Comparison of ENCODE assay signal across 1 cellular context in the genomic region with DNA sequence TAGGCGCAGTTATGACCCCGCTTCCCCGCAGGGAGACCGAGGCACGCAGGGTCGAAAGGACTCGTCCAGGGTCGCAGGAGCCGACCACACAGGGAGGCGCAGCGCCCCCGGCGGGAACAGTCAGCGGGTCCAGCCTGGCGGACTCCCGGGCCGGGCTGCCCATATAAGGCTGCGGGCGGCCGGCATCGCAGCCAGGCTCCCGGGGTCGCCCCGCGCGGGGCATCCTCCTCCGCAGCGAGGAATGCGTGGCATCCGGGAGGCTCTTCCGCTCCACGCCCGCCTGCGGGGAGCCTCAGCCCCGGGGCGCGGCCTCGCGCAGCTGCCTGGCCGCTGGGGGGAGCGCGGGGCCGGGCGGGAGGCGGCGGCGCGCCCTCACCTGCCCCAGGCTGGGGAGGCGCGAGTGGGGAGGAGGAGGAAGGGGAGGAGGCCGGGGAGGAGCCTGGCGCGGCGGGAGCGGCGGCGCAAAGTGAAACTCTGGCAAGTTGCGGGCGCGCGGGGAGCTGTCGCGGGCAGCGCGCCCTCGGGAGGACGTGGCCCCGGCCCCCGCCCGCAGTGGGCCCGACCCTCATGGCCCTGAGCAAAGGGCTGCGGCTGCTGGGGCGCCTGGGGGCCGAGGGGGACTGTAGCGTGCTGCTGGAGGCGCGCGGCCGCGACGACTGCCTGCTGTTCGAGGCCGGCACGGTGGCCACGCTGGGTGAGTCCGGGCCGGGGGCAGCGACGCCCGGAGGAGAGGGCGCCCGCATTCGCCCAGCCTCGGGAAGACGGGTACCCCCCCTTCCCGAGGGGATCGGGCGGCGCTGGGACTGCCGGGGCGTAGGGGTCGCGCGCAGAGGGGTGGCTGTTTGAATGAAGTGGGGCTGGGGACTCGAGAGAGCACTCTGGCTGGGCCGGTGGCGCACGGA.
TF ChIP-seq lines count a peak whose summit lies in the region.

SYNJ2 (plus strand) TSS at position 469 of the 902 bp plus-strand sequence; CDS start at position 568, 99 bp downstream.

TF ChIP-seq in K562, 482 proteins besides CTCF, POLR2A, EP300 and RAD21 (continued from another document and continues in another):
- TF ChIP-seq ZBTB5 (IDR thresholded peaks at IDR 0.05) (no peak), KDM5B (IDR thresholded peaks at IDR 0.05; ENCODE audit: insufficient replicate concordance, low read depth, low read length) (peak; percentile 58), CHD4 (IDR thresholded peaks at IDR 0.05; ENCODE audit: insufficient read depth, insufficient replicate concordance, low read depth, low read length, poor library complexity, severe bottlenecking) (no peak), RBFOX2 (IDR thresholded peaks at IDR 0.05; ENCODE audit: low read depth, low read length) (peak; percentile 88), POLR3A (IDR thresholded peaks at IDR 0.05; ENCODE audit: borderline replicate concordance, extremely low read depth, insufficient read depth, insufficient read length) (no peak), U2AF2 (optimal IDR thresholded peaks at IDR 0.05; ENCODE audit: low read depth, low read length) (no peak), RBBP5 (IDR thresholded peaks at IDR 0.05; ENCODE audit: borderline replicate concordance, insufficient read depth, low read length, poor library complexity, severe bottlenecking) (peak; percentile 94), CCNT2 (IDR thresholded peaks at IDR 0.05; ENCODE audit: borderline replicate concordance, extremely low read depth, insufficient read length, low read depth, low read length) (peak; percentile 94), ESRRA (IDR thresholded peaks at IDR 0.05; ENCODE audit: borderline replicate concordance, low read depth) (0 out of 2 replicates have a peak, but pooled peaks have one; percentile 47), ATF1 (CRISPR knock-in tag; IDR thresholded peaks at IDR 0.05) (no peak), ATF1 (tag; IDR thresholded peaks at IDR 0.05) (peak; percentile 23), CSDE1 (IDR thresholded peaks at IDR 0.05) (no peak; a peak in 1 of 4 replicates), ZNF431 (CRISPR knock-in tag; IDR thresholded peaks at IDR 0.05) (peak; percentile 58; the same call in 1 of the 2 replicates), KAT7 (CRISPR knock-in tag; IDR thresholded peaks at IDR 0.05; ENCODE audit: borderline replicate concordance) (peak; percentile 76; the same call in 1 of the 2 replicates), ZNF740 (CRISPR knock-in tag; IDR thresholded peaks at IDR 0.05) (peak; percentile 12), ZNF740 (tag; IDR thresholded peaks at IDR 0.05) (peak in 1 of 2 experiments; percentile 62; a peak in 1 of 4 replicates), ZNF75A (CRISPR knock-in tag; IDR thresholded peaks at IDR 0.05) (no peak), SRSF1 (IDR thresholded peaks at IDR 0.05; ENCODE audit: low read depth, low read length) (0 out of 2 replicates have a peak, but pooled peaks have one; percentile 6), RAD51 (IDR thresholded peaks at IDR 0.05; ENCODE audit: borderline replicate concordance, low read depth) (no peak), TGIF2 (CRISPR knock-in tag; IDR thresholded peaks at IDR 0.05) (peak; percentile 64; the same call in 1 of the 2 replicates), CXXC5 (CRISPR knock-in tag; IDR thresholded peaks at IDR 0.05) (peak; percentile 87), RBM22 (IDR thresholded peaks at IDR 0.05; ENCODE audit: low read depth, low read length, poor library complexity, severe bottlenecking) (no peak), MCM5 (IDR thresholded peaks at IDR 0.05; ENCODE audit: low read depth) (no peak), STAG1 (CRISPR knock-in tag; IDR thresholded peaks at IDR 0.05; ENCODE audit: borderline replicate concordance) (no peak; the same call in 1 of the 2 replicates), DPF2 (IDR thresholded peaks at IDR 0.05) (no peak), ETS2 (tag; IDR thresholded peaks at IDR 0.05; ENCODE audit: borderline replicate concordance, poor library complexity, severe bottlenecking) (no peak), C11orf30 (IDR thresholded peaks at IDR 0.05; ENCODE audit: low read depth) (no peak), ZKSCAN3 (CRISPR knock-in tag; IDR thresholded peaks at IDR 0.05) (no peak), HMG20B (CRISPR knock-in tag; IDR thresholded peaks at IDR 0.05) (no peak), TBP (optimal IDR thresholded peaks at IDR 0.05; ENCODE audit: low read depth, low read length) (peak; percentile 32), XRCC5 (IDR thresholded peaks at IDR 0.05; ENCODE audit: low read depth, low read length) (no peak; the same call in 1 of the 2 replicates), RNF2 (IDR thresholded peaks at IDR 0.05) (0 out of 2 replicates have a peak, but pooled peaks have one; percentile 20)
- TF ChIP-seq, protein P1, sequence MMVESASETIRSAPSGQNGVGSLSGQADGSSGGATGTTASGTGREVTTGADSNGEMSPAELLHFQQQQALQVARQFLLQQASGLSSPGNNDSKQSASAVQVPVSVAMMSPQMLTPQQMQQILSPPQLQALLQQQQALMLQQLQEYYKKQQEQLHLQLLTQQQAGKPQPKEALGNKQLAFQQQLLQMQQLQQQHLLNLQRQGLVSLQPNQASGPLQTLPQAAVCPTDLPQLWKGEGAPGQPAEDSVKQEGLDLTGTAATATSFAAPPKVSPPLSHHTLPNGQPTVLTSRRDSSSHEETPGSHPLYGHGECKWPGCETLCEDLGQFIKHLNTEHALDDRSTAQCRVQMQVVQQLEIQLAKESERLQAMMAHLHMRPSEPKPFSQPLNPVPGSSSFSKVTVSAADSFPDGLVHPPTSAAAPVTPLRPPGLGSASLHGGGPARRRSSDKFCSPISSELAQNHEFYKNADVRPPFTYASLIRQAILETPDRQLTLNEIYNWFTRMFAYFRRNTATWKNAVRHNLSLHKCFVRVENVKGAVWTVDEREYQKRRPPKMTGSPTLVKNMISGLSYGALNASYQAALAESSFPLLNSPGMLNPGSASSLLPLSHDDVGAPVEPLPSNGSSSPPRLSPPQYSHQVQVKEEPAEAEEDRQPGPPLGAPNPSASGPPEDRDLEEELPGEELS (CRISPR knock-in tag; IDR thresholded peaks at IDR 0.05; ENCODE audit: borderline replicate concordance), result no peak
- TF ChIP-seq, protein P2, sequence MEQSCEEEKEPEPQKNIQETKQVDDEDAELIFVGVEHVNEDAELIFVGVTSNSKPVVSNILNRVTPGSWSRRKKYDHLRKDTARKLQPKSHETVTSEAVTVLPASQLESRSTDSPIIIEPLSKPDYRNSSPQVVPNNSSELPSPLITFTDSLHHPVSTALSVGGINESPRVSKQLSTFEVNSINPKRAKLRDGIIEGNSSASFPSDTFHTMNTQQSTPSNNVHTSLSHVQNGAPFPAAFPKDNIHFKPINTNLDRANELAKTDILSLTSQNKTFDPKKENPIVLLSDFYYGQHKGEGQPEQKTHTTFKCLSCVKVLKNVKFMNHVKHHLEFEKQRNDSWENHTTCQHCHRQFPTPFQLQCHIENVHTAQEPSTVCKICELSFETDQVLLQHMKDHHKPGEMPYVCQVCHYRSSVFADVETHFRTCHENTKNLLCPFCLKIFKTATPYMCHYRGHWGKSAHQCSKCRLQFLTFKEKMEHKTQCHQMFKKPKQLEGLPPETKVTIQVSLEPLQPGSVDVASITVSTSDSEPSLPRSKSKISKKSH (CRISPR knock-in tag; IDR thresholded peaks at IDR 0.05), result no peak
- TF ChIP-seq, protein P3, sequence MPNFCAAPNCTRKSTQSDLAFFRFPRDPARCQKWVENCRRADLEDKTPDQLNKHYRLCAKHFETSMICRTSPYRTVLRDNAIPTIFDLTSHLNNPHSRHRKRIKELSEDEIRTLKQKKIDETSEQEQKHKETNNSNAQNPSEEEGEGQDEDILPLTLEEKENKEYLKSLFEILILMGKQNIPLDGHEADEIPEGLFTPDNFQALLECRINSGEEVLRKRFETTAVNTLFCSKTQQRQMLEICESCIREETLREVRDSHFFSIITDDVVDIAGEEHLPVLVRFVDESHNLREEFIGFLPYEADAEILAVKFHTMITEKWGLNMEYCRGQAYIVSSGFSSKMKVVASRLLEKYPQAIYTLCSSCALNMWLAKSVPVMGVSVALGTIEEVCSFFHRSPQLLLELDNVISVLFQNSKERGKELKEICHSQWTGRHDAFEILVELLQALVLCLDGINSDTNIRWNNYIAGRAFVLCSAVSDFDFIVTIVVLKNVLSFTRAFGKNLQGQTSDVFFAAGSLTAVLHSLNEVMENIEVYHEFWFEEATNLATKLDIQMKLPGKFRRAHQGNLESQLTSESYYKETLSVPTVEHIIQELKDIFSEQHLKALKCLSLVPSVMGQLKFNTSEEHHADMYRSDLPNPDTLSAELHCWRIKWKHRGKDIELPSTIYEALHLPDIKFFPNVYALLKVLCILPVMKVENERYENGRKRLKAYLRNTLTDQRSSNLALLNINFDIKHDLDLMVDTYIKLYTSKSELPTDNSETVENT (CRISPR knock-in tag; IDR thresholded peaks at IDR 0.05), result peak; percentile 81
- TF ChIP-seq, protein P4, sequence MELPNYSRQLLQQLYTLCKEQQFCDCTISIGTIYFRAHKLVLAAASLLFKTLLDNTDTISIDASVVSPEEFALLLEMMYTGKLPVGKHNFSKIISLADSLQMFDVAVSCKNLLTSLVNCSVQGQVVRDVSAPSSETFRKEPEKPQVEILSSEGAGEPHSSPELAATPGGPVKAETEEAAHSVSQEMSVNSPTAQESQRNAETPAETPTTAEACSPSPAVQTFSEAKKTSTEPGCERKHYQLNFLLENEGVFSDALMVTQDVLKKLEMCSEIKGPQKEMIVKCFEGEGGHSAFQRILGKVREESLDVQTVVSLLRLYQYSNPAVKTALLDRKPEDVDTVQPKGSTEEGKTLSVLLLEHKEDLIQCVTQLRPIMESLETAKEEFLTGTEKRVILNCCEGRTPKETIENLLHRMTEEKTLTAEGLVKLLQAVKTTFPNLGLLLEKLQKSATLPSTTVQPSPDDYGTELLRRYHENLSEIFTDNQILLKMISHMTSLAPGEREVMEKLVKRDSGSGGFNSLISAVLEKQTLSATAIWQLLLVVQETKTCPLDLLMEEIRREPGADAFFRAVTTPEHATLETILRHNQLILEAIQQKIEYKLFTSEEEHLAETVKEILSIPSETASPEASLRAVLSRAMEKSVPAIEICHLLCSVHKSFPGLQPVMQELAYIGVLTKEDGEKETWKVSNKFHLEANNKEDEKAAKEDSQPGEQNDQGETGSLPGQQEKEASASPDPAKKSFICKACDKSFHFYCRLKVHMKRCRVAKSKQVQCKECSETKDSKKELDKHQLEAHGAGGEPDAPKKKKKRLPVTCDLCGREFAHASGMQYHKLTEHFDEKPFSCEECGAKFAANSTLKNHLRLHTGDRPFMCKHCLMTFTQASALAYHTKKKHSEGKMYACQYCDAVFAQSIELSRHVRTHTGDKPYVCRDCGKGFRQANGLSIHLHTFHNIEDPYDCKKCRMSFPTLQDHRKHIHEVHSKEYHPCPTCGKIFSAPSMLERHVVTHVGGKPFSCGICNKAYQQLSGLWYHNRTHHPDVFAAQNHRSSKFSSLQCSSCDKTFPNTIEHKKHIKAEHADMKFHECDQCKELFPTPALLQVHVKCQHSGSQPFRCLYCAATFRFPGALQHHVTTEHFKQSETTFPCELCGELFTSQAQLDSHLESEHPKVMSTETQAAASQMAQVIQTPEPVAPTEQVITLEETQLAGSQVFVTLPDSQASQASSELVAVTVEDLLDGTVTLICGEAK (IDR thresholded peaks at IDR 0.05), result 0 out of 2 replicates have a peak, but pooled peaks have one; percentile 29
- TF ChIP-seq, protein P4 (CRISPR knock-in tag; IDR thresholded peaks at IDR 0.05), result no peak
